Comparison of ENCODE assay signal across 8 cellular contexts in genomic region chr21:36203603-36203889, GRCh38. TPM values are rescaled to one million over a fixed set of nuclear protein-coding genes. Genes with fewer than 3 reads are reported as not detected.
DNase-seq lines count a peak whose midpoint lies in the region; ATAC-seq and TF ChIP-seq lines count a peak whose summit lies in the region.

No MANE protein-coding gene starts in this region.

- H3K4me1 Mint-ChIP-seq in T-helper 17 cell = peaks cover 8% of the 10 kb centered on the region

- H3K36me3 Mint-ChIP-seq in T-helper 17 cell (ENCODE audit: low read depth) = peaks cover 4% of the 10 kb centered on the region

- DNase-seq in activated CD4-positive, CD25-positive, alpha-beta regulatory T cell (lab: John Stamatoyannopoulos, UW) = no peak
- DNase-seq in T-helper 17 cell = no peak
- DNase-seq in epithelial cell of proximal tubule (ENCODE audit: low read depth) = peak; percentile 86
- peak; percentile 2 to 43 (median 27) for DNase-seq in stimulated activated CD4-positive, alpha-beta T cell treated with anti-CD3 and anti-CD28 coated beads, Interleukin-1b, Interleukin-23, amount 100 ng/mL, for 24 hours (ENCODE audit: low read depth in 4 of 4, low spot score in 1 of 4)

- H3K4me3 ChIP-seq in epithelial cell of proximal tubule (ENCODE audit: low read depth, low read length) = no peak overlapping the region

- no peak overlapping the region for H3K4me3 Mint-ChIP-seq in T-helper 17 cell

- H3K9me3 ChIP-seq in T-helper 17 cell (ENCODE audit: control insufficient read depth, low read length, poor library complexity, severe bottlenecking) = no peaks in the 10 kb centered on the region

- ATAC-seq in activated CD4-positive, CD25-positive, alpha-beta regulatory T cell treated with anti-CD3 and anti-CD28 coated beads, Interleukin-2, amount 50 U/mL, for 24 hours = peak; percentile 97 to 98
- no peak for ATAC-seq in T-helper 17 cell
- no peak for ATAC-seq in GM21423 (IDR thresholded peaks at IDR 0.05; ENCODE audit: unreplicated experiment)
- no peak for ATAC-seq in HG03571 (IDR thresholded peaks at IDR 0.05; ENCODE audit: unreplicated experiment)
- ATAC-seq in HG03439 (IDR thresholded peaks at IDR 0.05; ENCODE audit: unreplicated experiment) = no peak

- no peak for TF ChIP-seq CTCF in epithelial cell of proximal tubule (conservative IDR thresholded peaks at IDR 0.05; ENCODE audit: low read depth, low read length)

- peak overlapping the region; percentile 6 for H3K27ac Mint-ChIP-seq in T-helper 17 cell

- H3K27me3 Mint-ChIP-seq in T-helper 17 cell = no peaks in the 10 kb centered on the region

RNA-seq across cellular contexts. Expression of gene DOP1B, which starts 46.9 kb away (rescaled TPM):
- total RNA-seq in T-helper 17 cell = 10 to 100 TPM; 25.3 to 35.0 TPM
- 37.6 and 40.7 TPM in 2 replicates for total RNA-seq in epithelial cell of proximal tubule

Comparison
In these comparisons a context has a peak if more than half of its experiments do, and no peak if none do; other contexts are left out.
1. ATAC-seq: peak in activated CD4-positive, CD25-positive, alpha-beta regulatory T cell treated with anti-CD3 and anti-CD28 coated beads, Interleukin-2, amount 50 U/mL, for 24 hours (2 of 2); none in T-helper 17 cell (single experiment), GM21423 (single experiment), HG03571 (single experiment) and HG03439 (single experiment).
2. DNase-seq: peak in epithelial cell of proximal tubule (single experiment) and stimulated activated CD4-positive, alpha-beta T cell treated with anti-CD3 and anti-CD28 coated beads, Interleukin-1b, Interleukin-23, amount 100 ng/mL, for 24 hours (4 of 4); none in activated CD4-positive, CD25-positive, alpha-beta regulatory T cell (0 of 4) and T-helper 17 cell (0 of 3).